In the genomic region with DNA sequence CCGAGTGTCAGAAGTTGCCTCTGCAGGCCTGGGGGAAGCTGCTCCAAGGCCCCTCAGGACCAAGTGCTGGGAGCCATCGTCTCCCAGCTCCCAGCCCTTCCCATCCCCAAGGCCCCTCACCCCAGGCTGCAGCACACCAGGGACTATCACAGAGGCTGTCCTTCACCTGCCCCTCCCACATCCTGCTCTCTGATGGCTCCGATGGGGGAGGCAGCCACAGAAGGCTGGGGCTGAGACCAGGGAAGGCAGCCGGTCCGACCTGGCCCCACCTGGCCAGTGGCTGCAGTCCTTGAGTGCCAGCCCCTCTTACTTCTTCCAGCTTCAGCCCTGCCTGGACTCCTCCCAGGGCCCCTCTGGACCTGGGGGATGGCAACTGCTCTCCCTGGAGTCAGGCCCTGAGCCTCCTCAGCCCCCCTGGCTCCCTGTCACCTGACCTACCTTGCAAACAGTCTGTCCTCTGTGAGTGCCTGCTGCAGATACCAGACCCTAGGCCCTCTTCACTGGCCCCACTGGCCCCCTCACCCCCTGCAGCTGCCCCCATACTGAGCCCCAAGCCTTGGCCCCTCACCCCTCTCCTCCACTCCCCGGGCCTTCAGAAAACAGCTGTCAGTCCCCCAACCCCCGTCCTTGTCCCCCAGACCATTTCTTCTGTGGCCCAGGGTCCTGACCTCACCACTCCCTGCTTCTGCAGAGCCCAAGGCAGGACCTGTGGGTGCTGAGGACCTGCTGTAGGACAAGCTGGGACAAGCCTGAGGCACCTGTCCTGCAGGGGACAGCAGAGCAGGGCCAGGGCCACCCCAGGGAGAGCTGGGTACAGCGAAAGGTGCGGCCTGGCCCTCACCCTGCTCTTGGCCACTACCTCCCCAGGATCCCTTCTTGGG, we compare ENCODE assay signal across 23 cellular contexts. TPM values are rescaled to one million over a fixed set of nuclear protein-coding genes. Genes with fewer than 3 reads are reported as not detected.
DNase-seq lines count a peak whose midpoint lies in the region; ATAC-seq, FAIRE-seq and TF ChIP-seq lines count a peak whose summit lies in the region.
"Had no signal": no experiment of that assay in that cellular context is flagged by ENCODE, and none has a peak within 500 bp of the region (broad histone marks: within the 10 kb centered on the region; RNA-seq: fewer than 3 reads in every experiment).

No MANE protein-coding gene starts in this region.

- H3K4me1 Mint-ChIP-seq in activated CD4-positive, alpha-beta T cell treated with anti-CD3 and anti-CD28 coated beads, Interleukin-2, amount 10 ng/mL, durations not matched to agents 24 days and 14 days, result peaks cover 1% of the 10 kb centered on the region
- H3K4me1 Mint-ChIP-seq in activated CD4-positive, alpha-beta T cell treated with anti-CD3 and anti-CD28 coated beads for 36 hours, result no peaks in the 10 kb centered on the region
- H3K4me1 Mint-ChIP-seq in neural progenitor cell (peaks cover 3% of the 10 kb centered on the region), WTC11 (no peaks in the 10 kb centered on the region)
- H3K4me1 Mint-ChIP-seq: activated B cell treated with CpG ODN at 0.5 μM for 24 hours had no signal

- FAIRE-seq in K562 (lab: Jason Lieb, UNC), result no peak
- FAIRE-seq: A204.1, colon, G401.6 had no signal

- no peaks in the 10 kb centered on the region for H3K9me2 ChIP-seq in HCT116 (ENCODE audit: insufficient read depth)

- TF ChIP-seq RAD21 in HCT116 (IDR thresholded peaks at IDR 0.05; ENCODE audit: low read depth) (no peak), K562 (CRISPR knock-in tag; conservative IDR thresholded peaks at IDR 0.05 in 1 of 2, IDR thresholded peaks at IDR 0.05 in 1 of 2) (no peak)

- H3K9me1 ChIP-seq in K562 (ENCODE audit: control insufficient read depth, insufficient read depth, low read length), result no peaks in the 10 kb centered on the region

- H3K9ac ChIP-seq in HCT116 (ENCODE audit: low read length) (no peak overlapping the region), K562 (ENCODE audit: insufficient read depth in 1 of 2, low read depth in 2 of 2, low read length in 2 of 2) (peak overlapping the region in 1 of 2 experiments; percentile 90; a peak in 2 of 4 replicates), neural progenitor cell (no peak overlapping the region)

- H3K79me2 ChIP-seq in HCT116 (ENCODE audit: insufficient read depth, low read length) (no peaks in the 10 kb centered on the region), K562 (ENCODE audit: control insufficient read depth, insufficient read depth, low read length) (no peaks in the 10 kb centered on the region), neural progenitor cell (ENCODE audit: low read depth) (no peaks in the 10 kb centered on the region)

- ATAC-seq in activated CD4-positive, alpha-beta T cell treated with anti-CD3 and anti-CD28 coated beads for 36 hours, result no peak
- ATAC-seq in HCT116 (peak; percentile 42; the same call in 1 of the 2 replicates), K562 (peak; percentile 11), SK-N-SH treated with all-trans-retinoic acid at 6 μM for 48 hours (no peak), WTC11 (no peak; the same call in 1 of the 2 replicates)
- ATAC-seq: body of pancreas, left lobe of liver had no signal

- 57% methylated on average over 8 of the region's 9 CpGs for WGBS in K562 (ENCODE audit: insufficient coverage, low coverage, missing lambda C conversion rate)

- DNase-seq in activated CD4-positive, alpha-beta T cell treated with anti-CD3 and anti-CD28 coated beads, Interleukin-2, amount 10 ng/mL, durations not matched to agents 24 days and 14 days, result peak; percentile 72
- DNase-seq in activated CD4-positive, alpha-beta T cell treated with anti-CD3 and anti-CD28 coated beads for 36 hours, result no peak
- DNase-seq in HCT116 (ENCODE audit: low read depth, low spot score), result no peak
- no peak for DNase-seq in K562 (ENCODE audit: extremely low read depth in 1 of 4, low spot score in 3 of 4)
- DNase-seq in neural progenitor cell (ENCODE audit: low spot score), result no peak
- no peak for DNase-seq in WTC11 (ENCODE audit: low spot score)
- DNase-seq in NCI-H2081 treated with DMSO at 0.1 percent for 48 hours (lab: John Stamatoyannopoulos, UW), result no peak
- DNase-seq: activated B cell treated with CpG ODN at 0.5 μM for 24 hours; activated T-cell treated with anti-CD3 and anti-CD28 coated beads, Interleukin-2, amount 50 U/mL, for 48 hours; BE2C; body of pancreas; glutamatergic neuron; KBM-7; NCI-H2227 treated with DMSO at 0.1 percent for 48 hours; NCI-H748 treated with DMSO at 0.1 percent for 48 hours; stimulated activated CD4-positive, alpha-beta T cell treated with anti-CD3 and anti-CD28 coated beads, Interleukin-12 subunit alpha, Interleukin-12 subunit beta, amount 100 ng/mL, for 4 hours; upper lobe of left lung had no signal

- no peaks in the 10 kb centered on the region for H3F3A ChIP-seq in neural progenitor cell (ENCODE audit: low read depth)

- BruUV-seq in HCT116 (replicated peaks; lab: Mats Ljungman, UMichigan), result no TSS peak
- BruUV-seq in K562 (replicated peaks; lab: Mats Ljungman, UMichigan), result no TSS peak

- H3K27ac ChIP-seq in HCT116 (ENCODE audit: low read depth, low read length), result peak overlapping the region; percentile 2; the same call in 1 of the 2 replicates
- H3K27ac ChIP-seq in K562 (ENCODE audit: extremely low read depth, low read depth, low read length), result no peak overlapping the region
- no peak overlapping the region for H3K27ac ChIP-seq in neural progenitor cell
- H3K27ac ChIP-seq: body of pancreas, upper lobe of left lung had no signal

- no peak overlapping the region for H3K27ac Mint-ChIP-seq in activated CD4-positive, alpha-beta T cell treated with anti-CD3 and anti-CD28 coated beads, Interleukin-2, amount 10 ng/mL, durations not matched to agents 24 days and 14 days
- no peak overlapping the region for H3K27ac Mint-ChIP-seq in activated CD4-positive, alpha-beta T cell treated with anti-CD3 and anti-CD28 coated beads for 36 hours
- H3K27ac Mint-ChIP-seq in neural progenitor cell, result peak overlapping the region; percentile 88
- no peak overlapping the region for H3K27ac Mint-ChIP-seq in WTC11
- H3K27ac Mint-ChIP-seq: activated B cell treated with CpG ODN at 0.5 μM for 24 hours had no signal

- RAD21 ChIA-PET in HCT116 (lab: Charles Lee; ENCODE audit: low non-redundant PET in 1 of 2, low total read pairs in 2 of 2, uncharacterized antibody in 2 of 2, unreplicated experiment in 2 of 2), result no interaction called here

- no peaks in the 10 kb centered on the region for H3K9me3 Mint-ChIP-seq in activated CD4-positive, alpha-beta T cell treated with anti-CD3 and anti-CD28 coated beads, Interleukin-2, amount 10 ng/mL, durations not matched to agents 24 days and 14 days
- no peaks in the 10 kb centered on the region for H3K9me3 Mint-ChIP-seq in activated CD4-positive, alpha-beta T cell treated with anti-CD3 and anti-CD28 coated beads for 36 hours (ENCODE audit: low read depth)
- no peaks in the 10 kb centered on the region for H3K9me3 Mint-ChIP-seq in neural progenitor cell
- H3K9me3 Mint-ChIP-seq in WTC11, result no peaks in the 10 kb centered on the region
- H3K9me3 Mint-ChIP-seq: activated B cell treated with CpG ODN at 0.5 μM for 24 hours had no signal

- no peaks in the 10 kb centered on the region for H3K36me3 Mint-ChIP-seq in activated CD4-positive, alpha-beta T cell treated with anti-CD3 and anti-CD28 coated beads, Interleukin-2, amount 10 ng/mL, durations not matched to agents 24 days and 14 days (ENCODE audit: low read depth)
- no peaks in the 10 kb centered on the region for H3K36me3 Mint-ChIP-seq in activated CD4-positive, alpha-beta T cell treated with anti-CD3 and anti-CD28 coated beads for 36 hours (ENCODE audit: low read depth)
- no peaks in the 10 kb centered on the region for H3K36me3 Mint-ChIP-seq in neural progenitor cell
- no peaks in the 10 kb centered on the region for H3K36me3 Mint-ChIP-seq in WTC11

- POLR2A ChIA-PET in activated CD4-positive, alpha-beta T cell treated with anti-CD3 and anti-CD28 coated beads for 36 hours (lab: Charles Lee), result no interaction called here
- POLR2A ChIA-PET in HCT116 (lab: Charles Lee) (interaction anchor here (0.6 kb wide), 1 partner anchor 18 kb away, joined by 4 read pairs; no protein-coding TSS in a partner anchor), K562 (lab: Yijun Ruan, JAX) (interaction anchor here (0.9 to 4.3 kb wide), 3 partner anchors 12 to 27 kb away, joined by 3 to 51 read pairs (median 10); a partner anchor contains a TSS), WTC11 (lab: Charles Lee) (no interaction called here)

- no peak overlapping the region for H2AFZ ChIP-seq in HCT116 (ENCODE audit: low read depth, low read length, poor library complexity, severe bottlenecking)
- H2AFZ ChIP-seq in K562 (ENCODE audit: low read depth, low read length), result peak overlapping the region; percentile 80; the same call in 1 of the 2 replicates
- no peak overlapping the region for H2AFZ ChIP-seq in neural progenitor cell (replicated peaks)

- H3K4me3 ChIP-seq in HCT116 (replicated peaks in 1 of 2; ENCODE audit: low read depth in 1 of 2, low read length in 2 of 2) (no peak overlapping the region), K562 (no peak overlapping the region), neural progenitor cell (no peak overlapping the region)
- H3K4me3 ChIP-seq: body of pancreas, upper lobe of left lung had no signal

- H3K4me2 ChIP-seq in HCT116 (ENCODE audit: low read length), result no peak overlapping the region
- H3K4me2 ChIP-seq in K562 (ENCODE audit: insufficient read depth, low read length), result no peak overlapping the region
- no peak overlapping the region for H3K4me2 ChIP-seq in neural progenitor cell

- H3K9me3 ChIP-seq in HCT116 (ENCODE audit: control insufficient read depth in 1 of 2, insufficient read depth in 1 of 2, low read depth in 1 of 2, low read length in 2 of 2), result no peaks in the 10 kb centered on the region
- H3K9me3 ChIP-seq in K562 (replicated peaks; ENCODE audit: control insufficient read depth, insufficient read depth, low read depth, low read length), result no peaks in the 10 kb centered on the region
- no peaks in the 10 kb centered on the region for H3K9me3 ChIP-seq in neural progenitor cell (ENCODE audit: low read depth)
- H3K9me3 ChIP-seq: BE2C, body of pancreas, upper lobe of left lung had no signal

- H3K27me3 ChIP-seq in HCT116 (ENCODE audit: insufficient read depth, low read length) (no peaks in the 10 kb centered on the region), K562 (ENCODE audit: control insufficient read depth in 2 of 2, insufficient read depth in 2 of 2, low read length in 2 of 2) (no peaks in the 10 kb centered on the region), neural progenitor cell (no peaks in the 10 kb centered on the region)
- H3K27me3 ChIP-seq: BE2C, body of pancreas, upper lobe of left lung had no signal

- H3K27me3 Mint-ChIP-seq in activated CD4-positive, alpha-beta T cell treated with anti-CD3 and anti-CD28 coated beads, Interleukin-2, amount 10 ng/mL, durations not matched to agents 24 days and 14 days, result no peaks in the 10 kb centered on the region
- peaks cover 1% of the 10 kb centered on the region for H3K27me3 Mint-ChIP-seq in activated CD4-positive, alpha-beta T cell treated with anti-CD3 and anti-CD28 coated beads for 36 hours
- H3K27me3 Mint-ChIP-seq in neural progenitor cell (ENCODE audit: insufficient read depth, low read depth), result no peaks in the 10 kb centered on the region
- no peaks in the 10 kb centered on the region for H3K27me3 Mint-ChIP-seq in WTC11 (ENCODE audit: low read depth)

- H3K4me1 ChIP-seq in HCT116 (ENCODE audit: control insufficient read depth in 1 of 2, insufficient read depth in 2 of 2, low read length in 2 of 2) (peaks cover 0 to 8% of the 10 kb centered on the region in 2 experiments; a peak in 3 of 4 replicates), K562 (replicated peaks in 1 of 2; ENCODE audit: control insufficient read depth in 2 of 2, insufficient read depth in 2 of 2, low read length in 2 of 2) (peaks cover 7 to 43% of the 10 kb centered on the region in 2 experiments; a peak in 4 of 5 replicates), neural progenitor cell (peaks cover 3% of the 10 kb centered on the region)
- H3K4me1 ChIP-seq: BE2C, body of pancreas, upper lobe of left lung had no signal

- intact Hi-C loops in activated CD4-positive, alpha-beta T cell treated with anti-CD3 and anti-CD28 coated beads, Interleukin-2, amount 10 ng/mL, durations not matched to agents 24 days and 14 days (cut with micrococcal nuclease), result no loop called here
- intact Hi-C loops in activated CD4-positive, alpha-beta T cell treated with anti-CD3 and anti-CD28 coated beads for 36 hours (cut with DNase I, micrococcal nuclease), result no loop called here
- intact Hi-C loops in HCT116 (cut with micrococcal nuclease) (no loop called here), K562 (cut with micrococcal nuclease) (no loop called here)

- CTCF ChIA-PET in activated CD4-positive, alpha-beta T cell treated with anti-CD3 and anti-CD28 coated beads for 36 hours (lab: Charles Lee), result no interaction called here
- CTCF ChIA-PET in HCT116 (lab: Charles Lee) (no interaction called here), K562 (lab: Yijun Ruan, JAX; ENCODE audit: low intra/inter-chr PET ratio) (no interaction called here), WTC11 (lab: Charles Lee) (interaction anchor here (0.7 kb wide), 1 partner anchor 99 kb away, joined by 4 read pairs; no protein-coding TSS in a partner anchor)

- TF ChIP-seq CTCF in HCT116 (IDR thresholded peaks at IDR 0.05 in 2 of 3, conservative IDR thresholded peaks at IDR 0.05 in 1 of 3; ENCODE audit: borderline replicate concordance in 1 of 3, insufficient read depth in 1 of 3, low read depth in 2 of 3, low read length in 2 of 3) (no peak), K562 (IDR thresholded peaks at IDR 0.05 in 2 of 3, conservative IDR thresholded peaks at IDR 0.05 in 1 of 3; ENCODE audit: insufficient read depth in 2 of 3, low read depth in 1 of 3, low read length in 3 of 3) (no peak), neural progenitor cell (IDR thresholded peaks at IDR 0.05) (no peak), WTC11 (IDR thresholded peaks at IDR 0.05) (no peak)

- H3K36me3 ChIP-seq in HCT116 (ENCODE audit: control insufficient read depth in 1 of 2, insufficient read depth in 2 of 2, low read length in 2 of 2), result no peaks in the 10 kb centered on the region
- H3K36me3 ChIP-seq in K562 (ENCODE audit: control insufficient read depth, insufficient read depth, low read length), result no peaks in the 10 kb centered on the region
- H3K36me3 ChIP-seq in neural progenitor cell, result no peaks in the 10 kb centered on the region
- H3K36me3 ChIP-seq: BE2C, upper lobe of left lung had no signal

- H4K20me1 ChIP-seq in HCT116 (ENCODE audit: insufficient read depth) (no peaks in the 10 kb centered on the region), K562 (replicated peaks; ENCODE audit: control insufficient read depth, insufficient read depth, low read length) (no peaks in the 10 kb centered on the region), neural progenitor cell (ENCODE audit: low read depth) (no peaks in the 10 kb centered on the region)

- H3K4me3 Mint-ChIP-seq in activated CD4-positive, alpha-beta T cell treated with anti-CD3 and anti-CD28 coated beads, Interleukin-2, amount 10 ng/mL, durations not matched to agents 24 days and 14 days, result no peak overlapping the region
- H3K4me3 Mint-ChIP-seq in activated CD4-positive, alpha-beta T cell treated with anti-CD3 and anti-CD28 coated beads for 36 hours, result no peak overlapping the region
- H3K4me3 Mint-ChIP-seq in neural progenitor cell, result no peak overlapping the region
- no peak overlapping the region for H3K4me3 Mint-ChIP-seq in WTC11
- H3K4me3 Mint-ChIP-seq: activated B cell treated with CpG ODN at 0.5 μM for 24 hours had no signal

- in situ Hi-C loops in K562 (cut with MboI), result no loop called here

- TF ChIP-seq POLR2A in HCT116 (IDR thresholded peaks at IDR 0.05; ENCODE audit: borderline replicate concordance, extremely low read depth, insufficient read depth, insufficient read length) (no peak), K562 (conservative IDR thresholded peaks at IDR 0.05) (no peak)

- TF ChIP-seq EP300 in K562 (IDR thresholded peaks at IDR 0.05; ENCODE audit: low read length), result no peak

RNA-seq across cellular contexts. Expression of a gene that starts 12.6 kb away (rescaled TPM):
- 635 and 680 TPM in 2 replicates for total RNA-seq in activated CD4-positive, alpha-beta T cell treated with anti-CD3 and anti-CD28 coated beads, Interleukin-2, amount 10 ng/mL, durations not matched to agents 24 days and 14 days
- 100 to 1,000 TPM; 517 to 598 TPM for total RNA-seq in activated CD4-positive, alpha-beta T cell treated with anti-CD3 and anti-CD28 coated beads for 36 hours
- total RNA-seq in HCT116 (2021; ENCODE audit: unreplicated experiment) (541 TPM), K562 (2014; rRNA removed) (81.1 and 85.3 TPM in 2 replicates), K562 (2014; rRNA removed; fragmentation: Illumina TruSeq; extraction: Trizol) (79.2 and 79.9 TPM in 2 replicates), K562 (2015; rRNA removed; fragmentation: Illumina TruSeq; extraction: Trizol) (70.6 and 91.2 TPM in 2 replicates), K562 (2021) (413 and 466 TPM in 2 replicates), neural progenitor cell (ENCODE audit: low replicate concordance) (82.3 and 119 TPM in 2 replicates), WTC11 (2021) (769 to 823 TPM (median 815 TPM) in 3 replicates)
- 558 and 559 TPM in 2 replicates for polyA plus RNA-seq in HCT116 (2012)
- 1,596 and 1,670 TPM in 2 replicates for total RNA-seq in K562 (2011; cell fraction: chromatin; rRNA removed; ENCODE audit: low replicate concordance)
- 1,139 and 1,167 TPM in 2 replicates for total RNA-seq in K562 (2011; cell fraction: nucleolus; rRNA removed)
- total RNA-seq in K562 (2011; cell fraction: nucleoplasm; rRNA removed), result 1,487 and 2,488 TPM in 2 replicates
- polyA plus RNA-seq in K562 (2011; rRNA removed) (82.5 and 179 TPM in 2 replicates), K562 (2014; fragmentation: Illumina TruSeq; extraction: Trizol) (517 and 558 TPM in 2 replicates), K562 (2014; fragmentation: Nextera tagmentation; extraction: Ambion mirVana) (10 to 100 TPM; 26.7 to 27.6 TPM), K562 (2014; rRNA removed) (463 and 563 TPM in 2 replicates)
- polyA plus RNA-seq in K562 (2011; cell fraction: cytosol; rRNA removed), result 102 and 119 TPM in 2 replicates
- polyA plus RNA-seq in K562 (2011; cell fraction: nucleus; rRNA removed), result 1,748 and 2,419 TPM in 2 replicates
- polyA plus RNA-seq in K562 (2012), result 391 and 584 TPM in 2 replicates
- 72.4 and 72.8 TPM in 2 replicates for polyA minus RNA-seq in K562 (2011; rRNA and poly(A)+ RNA removed)
- polyA minus RNA-seq in K562 (2011; cell fraction: cytosol; rRNA and poly(A)+ RNA removed), result 155 and 244 TPM in 2 replicates
- polyA minus RNA-seq in K562 (2011; cell fraction: nucleus; rRNA and poly(A)+ RNA removed), result 233 and 249 TPM in 2 replicates

RNA-seq across cellular contexts. Expression of a gene that starts 19.8 kb away (rescaled TPM):
- total RNA-seq in activated CD4-positive, alpha-beta T cell treated with anti-CD3 and anti-CD28 coated beads, Interleukin-2, amount 10 ng/mL, durations not matched to agents 24 days and 14 days, result 1.8 and 2.0 TPM in 2 replicates
- total RNA-seq in activated CD4-positive, alpha-beta T cell treated with anti-CD3 and anti-CD28 coated beads for 36 hours, result 1 to 10 TPM; 2.3 to 2.4 TPM
- total RNA-seq in HCT116 (2021; ENCODE audit: unreplicated experiment) (3.3 TPM), K562 (2014; rRNA removed) (0.09 and 0.29 TPM in 2 replicates), K562 (2014; rRNA removed; fragmentation: Illumina TruSeq; extraction: Trizol) (not detected in 2 replicates), K562 (2015; rRNA removed; fragmentation: Illumina TruSeq; extraction: Trizol) (0.15 and 0.18 TPM in 2 replicates), K562 (2021) (0.16 and 0.20 TPM in 2 replicates), neural progenitor cell (ENCODE audit: low replicate concordance) (1.8 and 5.1 TPM in 2 replicates), WTC11 (2021) (5.1 to 5.4 TPM (median 5.1 TPM) in 3 replicates)
- polyA plus RNA-seq in HCT116 (2012), result 2.7 and 3.2 TPM in 2 replicates
- 0.83 and 2.0 TPM in 2 replicates for total RNA-seq in K562 (2011; cell fraction: chromatin; rRNA removed; ENCODE audit: low replicate concordance)
- total RNA-seq in K562 (2011; cell fraction: nucleolus; rRNA removed), result 1.6 and 2.0 TPM in 2 replicates
- total RNA-seq in K562 (2011; cell fraction: nucleoplasm; rRNA removed), result 1.4 and 1.5 TPM in 2 replicates
- polyA plus RNA-seq in K562 (2011; rRNA removed) (0.20 TPM in 2 replicates), K562 (2014; fragmentation: Illumina TruSeq; extraction: Trizol) (0.11 TPM in 1 of 2 replicates, not detected in the other), K562 (2014; fragmentation: Nextera tagmentation; extraction: Ambion mirVana) (not detected), K562 (2014; rRNA removed) (0.22 TPM in 1 of 2 replicates, not detected in the other)
- polyA plus RNA-seq in K562 (2011; cell fraction: cytosol; rRNA removed), result 0.19 and 0.86 TPM in 2 replicates
- 0.65 and 0.77 TPM in 2 replicates for polyA plus RNA-seq in K562 (2011; cell fraction: nucleus; rRNA removed)
- 0.26 and 1.3 TPM in 2 replicates for polyA plus RNA-seq in K562 (2012)
- polyA minus RNA-seq in K562 (2011; rRNA and poly(A)+ RNA removed), result 0.07 and 0.15 TPM in 2 replicates
- not detected in 2 replicates for polyA minus RNA-seq in K562 (2011; cell fraction: cytosol; rRNA and poly(A)+ RNA removed)
- 0.44 and 0.67 TPM in 2 replicates for polyA minus RNA-seq in K562 (2011; cell fraction: nucleus; rRNA and poly(A)+ RNA removed)

RNA-seq across cellular contexts. Expression of a gene that starts 37.3 kb away (rescaled TPM):
- 241 and 259 TPM in 2 replicates for total RNA-seq in activated CD4-positive, alpha-beta T cell treated with anti-CD3 and anti-CD28 coated beads, Interleukin-2, amount 10 ng/mL, durations not matched to agents 24 days and 14 days
- 100 to 1,000 TPM; 268 to 269 TPM for total RNA-seq in activated CD4-positive, alpha-beta T cell treated with anti-CD3 and anti-CD28 coated beads for 36 hours
- total RNA-seq in HCT116 (2021; ENCODE audit: unreplicated experiment) (239 TPM), K562 (2014; rRNA removed) (285 and 395 TPM in 2 replicates), K562 (2014; rRNA removed; fragmentation: Illumina TruSeq; extraction: Trizol) (29.4 and 63.2 TPM in 2 replicates), K562 (2015; rRNA removed; fragmentation: Illumina TruSeq; extraction: Trizol) (219 and 223 TPM in 2 replicates), K562 (2021) (237 and 268 TPM in 2 replicates), neural progenitor cell (ENCODE audit: low replicate concordance) (210 and 402 TPM in 2 replicates), WTC11 (2021) (252 to 267 TPM (median 267 TPM) in 3 replicates)
- 345 and 434 TPM in 2 replicates for polyA plus RNA-seq in HCT116 (2012)
- 7.2 and 24.7 TPM in 2 replicates for total RNA-seq in K562 (2011; cell fraction: chromatin; rRNA removed; ENCODE audit: low replicate concordance)
- total RNA-seq in K562 (2011; cell fraction: nucleolus; rRNA removed), result 37.5 and 47.0 TPM in 2 replicates
- total RNA-seq in K562 (2011; cell fraction: nucleoplasm; rRNA removed), result 31.9 and 34.9 TPM in 2 replicates
- polyA plus RNA-seq in K562 (2011; rRNA removed) (206 and 220 TPM in 2 replicates), K562 (2014; fragmentation: Illumina TruSeq; extraction: Trizol) (180 and 344 TPM in 2 replicates), K562 (2014; fragmentation: Nextera tagmentation; extraction: Ambion mirVana) (100 to 1,000 TPM; 764 to 791 TPM), K562 (2014; rRNA removed) (298 and 313 TPM in 2 replicates)
- 693 and 1,390 TPM in 2 replicates for polyA plus RNA-seq in K562 (2011; cell fraction: cytosol; rRNA removed)
- polyA plus RNA-seq in K562 (2011; cell fraction: nucleus; rRNA removed), result 132 and 211 TPM in 2 replicates
- 297 and 487 TPM in 2 replicates for polyA plus RNA-seq in K562 (2012)
- polyA minus RNA-seq in K562 (2011; rRNA and poly(A)+ RNA removed), result 34.5 and 73.6 TPM in 2 replicates
- 64.8 and 95.8 TPM in 2 replicates for polyA minus RNA-seq in K562 (2011; cell fraction: cytosol; rRNA and poly(A)+ RNA removed)
- 15.5 and 22.3 TPM in 2 replicates for polyA minus RNA-seq in K562 (2011; cell fraction: nucleus; rRNA and poly(A)+ RNA removed)

RNA-seq across cellular contexts. Expression of a gene that starts 47.6 kb away (rescaled TPM):
- total RNA-seq in activated CD4-positive, alpha-beta T cell treated with anti-CD3 and anti-CD28 coated beads, Interleukin-2, amount 10 ng/mL, durations not matched to agents 24 days and 14 days, result not detected in 2 replicates
- total RNA-seq in activated CD4-positive, alpha-beta T cell treated with anti-CD3 and anti-CD28 coated beads for 36 hours, result not detected
- total RNA-seq in HCT116 (2021; ENCODE audit: unreplicated experiment) (not detected), K562 (2014; rRNA removed) (not detected in 2 replicates), K562 (2014; rRNA removed; fragmentation: Illumina TruSeq; extraction: Trizol) (not detected in 2 replicates), K562 (2015; rRNA removed; fragmentation: Illumina TruSeq; extraction: Trizol) (not detected in 2 replicates), K562 (2021) (not detected in 2 replicates), neural progenitor cell (ENCODE audit: low replicate concordance) (0.40 and 0.73 TPM in 2 replicates), WTC11 (2021) (0.18 to 0.44 TPM (median 0.24 TPM) in 3 replicates)
- 0.08 and 0.09 TPM in 2 replicates for polyA plus RNA-seq in HCT116 (2012)
- total RNA-seq in K562 (2011; cell fraction: chromatin; rRNA removed; ENCODE audit: low replicate concordance), result not detected in 2 replicates
- not detected in 2 replicates for total RNA-seq in K562 (2011; cell fraction: nucleolus; rRNA removed)
- total RNA-seq in K562 (2011; cell fraction: nucleoplasm; rRNA removed), result not detected in 2 replicates
- polyA plus RNA-seq in K562 (2011; rRNA removed) (not detected in 2 replicates), K562 (2014; fragmentation: Illumina TruSeq; extraction: Trizol) (not detected in 2 replicates), K562 (2014; fragmentation: Nextera tagmentation; extraction: Ambion mirVana) (not detected), K562 (2014; rRNA removed) (not detected in 2 replicates)
- polyA plus RNA-seq in K562 (2011; cell fraction: cytosol; rRNA removed), result not detected in 2 replicates
- polyA plus RNA-seq in K562 (2011; cell fraction: nucleus; rRNA removed), result not detected in 2 replicates
- 0.06 TPM in 1 of 2 replicates, not detected in the other for polyA plus RNA-seq in K562 (2012)
- not detected in 2 replicates for polyA minus RNA-seq in K562 (2011; rRNA and poly(A)+ RNA removed)
- not detected in 2 replicates for polyA minus RNA-seq in K562 (2011; cell fraction: cytosol; rRNA and poly(A)+ RNA removed)
- not detected in 2 replicates for polyA minus RNA-seq in K562 (2011; cell fraction: nucleus; rRNA and poly(A)+ RNA removed)
- total RNA-seq: activated B cell treated with CpG ODN at 0.5 μM for 24 hours, body of pancreas, left lobe of liver, renal cortical epithelial cell had no signal

RNA-seq across cellular contexts. Expression of a gene that starts 57.5 kb away (rescaled TPM):
- total RNA-seq in activated CD4-positive, alpha-beta T cell treated with anti-CD3 and anti-CD28 coated beads, Interleukin-2, amount 10 ng/mL, durations not matched to agents 24 days and 14 days, result 54.4 and 57.0 TPM in 2 replicates
- total RNA-seq in activated CD4-positive, alpha-beta T cell treated with anti-CD3 and anti-CD28 coated beads for 36 hours, result 10 to 100 TPM; 24.0 to 26.2 TPM
- total RNA-seq in HCT116 (2021; ENCODE audit: unreplicated experiment), result 42.1 TPM
- polyA plus RNA-seq in HCT116 (2012), result 35.3 and 35.8 TPM in 2 replicates
- total RNA-seq in K562 (2011; cell fraction: chromatin; rRNA removed; ENCODE audit: low replicate concordance), result 43.6 and 59.1 TPM in 2 replicates
- total RNA-seq in K562 (2011; cell fraction: nucleolus; rRNA removed), result 40.1 and 50.7 TPM in 2 replicates
- total RNA-seq in K562 (2011; cell fraction: nucleoplasm; rRNA removed), result 31.7 and 32.9 TPM in 2 replicates
- 34.5 and 48.7 TPM in 2 replicates for total RNA-seq in K562 (2014; rRNA removed)
- total RNA-seq in K562 (2014; rRNA removed; fragmentation: Illumina TruSeq; extraction: Trizol), result 15.4 and 17.2 TPM in 2 replicates
- total RNA-seq in K562 (2015; rRNA removed; fragmentation: Illumina TruSeq; extraction: Trizol), result 30.9 and 32.3 TPM in 2 replicates
- total RNA-seq in K562 (2021), result 39.0 and 40.0 TPM in 2 replicates
- 36.1 and 37.5 TPM in 2 replicates for polyA plus RNA-seq in K562 (2011; rRNA removed)
- polyA plus RNA-seq in K562 (2011; cell fraction: cytosol; rRNA removed), result 49.9 and 152 TPM in 2 replicates
- 19.7 and 24.6 TPM in 2 replicates for polyA plus RNA-seq in K562 (2011; cell fraction: nucleus; rRNA removed)
- 27.5 and 34.3 TPM in 2 replicates for polyA plus RNA-seq in K562 (2012)
- polyA plus RNA-seq in K562 (2014; fragmentation: Illumina TruSeq; extraction: Trizol), result 31.2 and 39.2 TPM in 2 replicates
- 1 to 10 TPM in 1 of 2 experiments, under 1 TPM in 1; 0.73 to 1.6 TPM for polyA plus RNA-seq in K562 (2014; fragmentation: Nextera tagmentation; extraction: Ambion mirVana)
- polyA plus RNA-seq in K562 (2014; rRNA removed), result 58.0 and 58.3 TPM in 2 replicates
- polyA minus RNA-seq in K562 (2011; rRNA and poly(A)+ RNA removed), result 17.2 and 25.7 TPM in 2 replicates
- 17.5 and 19.7 TPM in 2 replicates for polyA minus RNA-seq in K562 (2011; cell fraction: cytosol; rRNA and poly(A)+ RNA removed)
- polyA minus RNA-seq in K562 (2011; cell fraction: nucleus; rRNA and poly(A)+ RNA removed), result 18.7 and 23.8 TPM in 2 replicates
- total RNA-seq in neural progenitor cell (ENCODE audit: low replicate concordance), result 21.6 and 34.5 TPM in 2 replicates
- 24.8 to 27.8 TPM (median 27.2 TPM) in 3 replicates for total RNA-seq in WTC11 (2021)

Comparison
In these comparisons a context has a peak if more than half of its experiments do, and no peak if none do; other contexts are left out.
1. ATAC-seq: peak in HCT116 (single experiment) and K562 (single experiment); none in activated CD4-positive, alpha-beta T cell treated with anti-CD3 and anti-CD28 coated beads for 36 hours (single experiment), SK-N-SH treated with all-trans-retinoic acid at 6 μM for 48 hours (single experiment) and WTC11 (single experiment).
2. POLR2A ChIA-PET loops: an anchor here in HCT116 (0.6 kb wide) and K562 (0.9 to 4.3 kb wide); none called in activated CD4-positive, alpha-beta T cell treated with anti-CD3 and anti-CD28 coated beads for 36 hours and WTC11.